Comparison of ENCODE assay signal across 1 cellular context in genomic region chr10:118845776-118846175, GRCh38.
TF ChIP-seq lines count a peak whose summit lies in the region.

No MANE protein-coding gene starts in this region.

TF ChIP-seq in HCT116, 20 proteins besides CTCF, POLR2A, EP300 and RAD21 (continued from another document):
- TF ChIP-seq SP1 (IDR thresholded peaks at IDR 0.05; ENCODE audit: low read depth) = no peak
- no peak for TF ChIP-seq SRF (IDR thresholded peaks at IDR 0.05; ENCODE audit: low read depth)
- TF ChIP-seq EGR1 (IDR thresholded peaks at IDR 0.05; ENCODE audit: low read depth) = no peak
- no peak for TF ChIP-seq FOSL1 (IDR thresholded peaks at IDR 0.05; ENCODE audit: low read depth)
- no peak for TF ChIP-seq JUND (IDR thresholded peaks at IDR 0.05)
- no peak for TF ChIP-seq ZNF274 (IDR thresholded peaks at IDR 0.05; ENCODE audit: low read depth, low read length)
- TF ChIP-seq MAX (IDR thresholded peaks at IDR 0.05) = no peak
- no peak for TF ChIP-seq ELF1 (IDR thresholded peaks at IDR 0.05; ENCODE audit: borderline replicate concordance, low read depth)
- no peak for TF ChIP-seq POLR2AphosphoS5 (IDR thresholded peaks at IDR 0.05; ENCODE audit: low read depth, low read length)
- TF ChIP-seq ATF3 (IDR thresholded peaks at IDR 0.05) = no peak
- TF ChIP-seq REST (IDR thresholded peaks at IDR 0.05; ENCODE audit: low read depth) = no peak
TF ChIP-seq in HCT116: peak in this region for 0.
